In genomic region chr7:92158660-92159575, GRCh38 we compare ENCODE assay signal across 13 cellular contexts. TPM values are rescaled to one million over a fixed set of nuclear protein-coding genes. Genes with fewer than 3 reads are reported as not detected.
DNase-seq lines count a peak whose midpoint lies in the region; ATAC-seq and TF ChIP-seq lines count a peak whose summit lies in the region.
"Had no signal": no experiment of that assay in that cellular context is flagged by ENCODE, and none has a peak within 500 bp of the region (broad histone marks: within the 10 kb centered on the region; RNA-seq: fewer than 3 reads in every experiment).

No MANE protein-coding gene starts in this region.

- H3K27me3 ChIP-seq in breast epithelium (no peaks in the 10 kb centered on the region), heart left ventricle (no peaks in the 10 kb centered on the region)
- H3K27me3 ChIP-seq: transverse colon had no signal

- POLR2A ChIA-PET in MCF 10A (lab: Yijun Ruan, JAX): no interaction called here

- DNase-seq in MCF 10A (ENCODE audit: unreplicated experiment) (peak; percentile 51), breast epithelium (ENCODE audit: low spot score in 2 of 2) (no peak), amniotic stem cell (lab: John Stamatoyannopoulos, UW) (peak; percentile 53), AML-193 (lab: John Stamatoyannopoulos, UW) (no peak), activated T-cell treated with anti-CD3 and anti-CD28 coated beads for 4 hours (no peak), heart left ventricle (no peak)
- no peak for DNase-seq in activated naive CD4-positive, alpha-beta T cell treated with anti-CD3 and anti-CD28 coated beads, Interleukin-2, amount 50 U/mL, for 16 hours
- DNase-seq: activated naive CD8-positive, alpha-beta T cell treated with anti-CD3 and anti-CD28 coated beads, Interleukin-2, amount 10 ng/mL, durations not matched to agents 7 days and 5 days; NCI-H1417; SW 1271; transverse colon had no signal

- H3K4me1 ChIP-seq in breast epithelium (no peaks in the 10 kb centered on the region), heart left ventricle (no peaks in the 10 kb centered on the region)
- H3K4me1 ChIP-seq: A549, transverse colon had no signal

- peaks cover 16% of the 10 kb centered on the region for H3K27me3 Mint-ChIP-seq in MCF 10A (ENCODE audit: insufficient read depth, unreplicated experiment)

- no peak overlapping the region for H3K4me3 ChIP-seq in breast epithelium
- H3K4me3 ChIP-seq in heart left ventricle: no peak overlapping the region
- H3K4me3 ChIP-seq: A549, transverse colon had no signal

- H3K4me1 Mint-ChIP-seq in MCF 10A (ENCODE audit: insufficient read depth, unreplicated experiment): peaks cover 13% of the 10 kb centered on the region

- H3K36me3 ChIP-seq in breast epithelium: no peaks in the 10 kb centered on the region
- no peaks in the 10 kb centered on the region for H3K36me3 ChIP-seq in heart left ventricle
- H3K36me3 ChIP-seq: transverse colon had no signal

- TF ChIP-seq CTCF in MCF 10A (IDR thresholded peaks at IDR 0.05; ENCODE audit: unreplicated experiment) (no peak), breast epithelium (IDR thresholded peaks at IDR 0.05) (no peak), heart left ventricle (IDR thresholded peaks at IDR 0.05) (no peak)

- CTCF ChIA-PET in MCF 10A (lab: Yijun Ruan, JAX): interaction anchor here (1.3 kb wide), 1 partner anchor 15 kb away, joined by 3 read pairs; no protein-coding TSS in a partner anchor

- H3K27ac Mint-ChIP-seq in MCF 10A (ENCODE audit: low read depth, unreplicated experiment): no peak overlapping the region
- H3K27ac Mint-ChIP-seq: activated naive CD8-positive, alpha-beta T cell treated with anti-CD3 and anti-CD28 coated beads, Interleukin-2, amount 10 ng/mL, durations not matched to agents 7 days and 5 days had no signal

- H3K27ac ChIP-seq in breast epithelium (no peak overlapping the region), heart left ventricle (no peak overlapping the region)
- H3K27ac ChIP-seq: A549, transverse colon had no signal

- TF ChIP-seq POLR2A in breast epithelium (IDR thresholded peaks at IDR 0.05) (no peak), heart left ventricle (IDR thresholded peaks at IDR 0.05) (no peak)

- H3K9me3 Mint-ChIP-seq in MCF 10A (ENCODE audit: unreplicated experiment): no peaks in the 10 kb centered on the region
- H3K9me3 Mint-ChIP-seq: activated naive CD8-positive, alpha-beta T cell treated with anti-CD3 and anti-CD28 coated beads, Interleukin-2, amount 10 ng/mL, durations not matched to agents 7 days and 5 days had no signal

- WGBS in heart left ventricle, 4 donors: 91 to 94% (median 92%) methylated on average over 3 of the region's 3 CpGs

- no peaks in the 10 kb centered on the region for H3K36me3 Mint-ChIP-seq in MCF 10A (ENCODE audit: insufficient read depth, unreplicated experiment)

- ATAC-seq in HG03045 (IDR thresholded peaks at IDR 0.05; ENCODE audit: unreplicated experiment) (peak; percentile 71), heart left ventricle (no peak)
- ATAC-seq: A549 had no signal

- H3K9me3 ChIP-seq in breast epithelium (no peaks in the 10 kb centered on the region), heart left ventricle (no peaks in the 10 kb centered on the region)
- H3K9me3 ChIP-seq: A549, transverse colon had no signal

- intact Hi-C loops in MCF 10A (cut with micrococcal nuclease) (no loop called here), breast epithelium (cut with DNase I; ENCODE audit: low total_unique reads) (no loop called here), heart left ventricle (cut with DNase I) (no loop called here)

- no TSS peak for BruUV-seq in MCF 10A (replicated peaks; lab: Mats Ljungman, UMichigan)

- H3K4me3 Mint-ChIP-seq in MCF 10A (ENCODE audit: unreplicated experiment): no peak overlapping the region
- H3K4me3 Mint-ChIP-seq: activated naive CD8-positive, alpha-beta T cell treated with anti-CD3 and anti-CD28 coated beads, Interleukin-2, amount 10 ng/mL, durations not matched to agents 7 days and 5 days had no signal

RNA-seq across cellular contexts. Expression of gene LRRD1, which starts 20.0 kb away (rescaled TPM):
- not detected in 2 replicates for total RNA-seq in MCF 10A (2022)
- under 1 TPM in 2 of 3 donors, not detected in 1; 0.16 to 0.33 TPM for total RNA-seq in breast epithelium
- under 1 TPM in 4 of 9 donors, not detected in 5; 0.17 to 0.33 (median 0.19) TPM for total RNA-seq in heart left ventricle
- not detected for polyA plus RNA-seq in heart left ventricle
- total RNA-seq: activated naive CD8-positive, alpha-beta T cell treated with anti-CD3 and anti-CD28 coated beads, Interleukin-2, amount 10 ng/mL, durations not matched to agents 7 days and 5 days; transverse colon had no signal
- polyA plus RNA-seq: A549 had no signal

RNA-seq across cellular contexts. Expression of gene CYP51A1, which starts 24.6 kb away (rescaled TPM):
- total RNA-seq in MCF 10A (2022) (124 and 148 TPM in 2 replicates), breast epithelium (10 to 100 TPM; 28.3 to 39.1 (median 32.4) TPM), heart left ventricle (10 to 100 TPM; 16.6 to 42.2 (median 32.7) TPM)
- polyA plus RNA-seq in heart left ventricle: 10 to 100 TPM in 1 of 2 donors, 1 to 10 TPM in 1; 6.7 to 45.9 TPM

Comparison
In these comparisons a context has a peak if more than half of its experiments do, and no peak if none do; other contexts are left out.
1. DNase-seq: peak in MCF 10A (single experiment) and amniotic stem cell (single experiment); none in breast epithelium (0 of 2), AML-193 (0 of 2), activated naive CD4-positive, alpha-beta T cell treated with anti-CD3 and anti-CD28 coated beads, Interleukin-2, amount 50 U/mL, for 16 hours (single experiment), activated T-cell treated with anti-CD3 and anti-CD28 coated beads for 4 hours (single experiment) and heart left ventricle (0 of 5).